16 cellular contexts compared by ENCODE assay signal in genomic region chr10:3415038-3415736, GRCh38.
A peak's percentile ranks its signal among the peaks of the same experiment; 100 is the strongest.
DNase-seq lines count a peak whose midpoint lies in the region; ATAC-seq and TF ChIP-seq lines count a peak whose summit lies in the region.
"Had no signal": no experiment of that assay in that cellular context is flagged by ENCODE, and none has a peak within 500 bp of the region (broad histone marks: within the 10 kb centered on the region; RNA-seq: fewer than 3 reads in every experiment).

No MANE protein-coding gene starts in this region.

- H3K4me1 ChIP-seq in osteoblast (ENCODE audit: insufficient read depth, low read length) (no peaks in the 10 kb centered on the region), sigmoid colon (no peaks in the 10 kb centered on the region)

- H4K20me1 ChIP-seq in osteoblast (ENCODE audit: insufficient read depth, low read length) = no peaks in the 10 kb centered on the region

- H3K27me3 ChIP-seq in osteoblast (ENCODE audit: insufficient read depth, low read length) (peaks cover 27% of the 10 kb centered on the region), sigmoid colon (no peaks in the 10 kb centered on the region)

- peaks cover 10% of the 10 kb centered on the region for H3K9me3 Mint-ChIP-seq in type B pancreatic cell
- peaks cover 3 to 4% of the 10 kb centered on the region in 2 donors for H3K9me3 Mint-ChIP-seq in natural killer cell

- H3K36me3 ChIP-seq in osteoblast (ENCODE audit: insufficient read depth, low read length) (no peaks in the 10 kb centered on the region), sigmoid colon (no peaks in the 10 kb centered on the region)

- H3K9me3 ChIP-seq in osteoblast (ENCODE audit: low read depth, low read length) (no peaks in the 10 kb centered on the region), sigmoid colon (peaks cover 0 to 2% (median 0%) of the 10 kb centered on the region in 4 donors)

- H3K27ac ChIP-seq in osteoblast (ENCODE audit: low read depth, low read length) = no peak overlapping the region
- H3K27ac ChIP-seq in sigmoid colon = no peak overlapping the region
- H3K27ac ChIP-seq: 22Rv1 had no signal

- 78 to 91% methylated on average over 21 of the region's 21 CpGs for WGBS in sigmoid colon, 2 donors

- H3K27ac Mint-ChIP-seq in type B pancreatic cell = peak overlapping the region; percentile 15
- no peak overlapping the region for H3K27ac Mint-ChIP-seq in natural killer cell
- H3K27ac Mint-ChIP-seq: CD8-positive, alpha-beta T cell; HFFc6 had no signal

- TF ChIP-seq EP300 in sigmoid colon (IDR thresholded peaks at IDR 0.05) = no peak

- ATAC-seq in left lobe of liver (no peak), HG03095 (IDR thresholded peaks at IDR 0.05; ENCODE audit: unreplicated experiment) (no peak), natural killer cell (no peak)
- ATAC-seq: CD8-positive, alpha-beta T cell had no signal

- H3K36me3 Mint-ChIP-seq in type B pancreatic cell = no peaks in the 10 kb centered on the region
- H3K36me3 Mint-ChIP-seq in natural killer cell = no peaks in the 10 kb centered on the region
- H3K36me3 Mint-ChIP-seq: CD14-positive monocyte; CD8-positive, alpha-beta T cell had no signal

- no peak for TF ChIP-seq POLR2A in sigmoid colon (IDR thresholded peaks at IDR 0.05)

- no peaks in the 10 kb centered on the region for H3K79me2 ChIP-seq in osteoblast (ENCODE audit: insufficient read depth, low read length)

- TF ChIP-seq CTCF in osteoblast (IDR thresholded peaks at IDR 0.05; ENCODE audit: extremely low read depth, low read depth, low read length) = no peak
- TF ChIP-seq CTCF in type B pancreatic cell (conservative IDR thresholded peaks at IDR 0.05) = no peak
- TF ChIP-seq CTCF in sigmoid colon (IDR thresholded peaks at IDR 0.05) = no peak
- no peak for TF ChIP-seq CTCF in natural killer cell (IDR thresholded peaks at IDR 0.05)

- H3K27me3 Mint-ChIP-seq in type B pancreatic cell (peaks cover 13% of the 10 kb centered on the region), natural killer cell (ENCODE audit: low read depth in 2 of 2) (peaks cover 0 to 7% of the 10 kb centered on the region in 2 donors)

- intact Hi-C loops in sigmoid colon (cut with DNase I) = no loop called here
- intact Hi-C loops in natural killer cell (cut with micrococcal nuclease) = no loop called here

- DNase-seq in NCI-H146 (lab: John Stamatoyannopoulos, UW) (peak; percentile 20), NCI-H146 treated with DMSO at 0.1 percent for 48 hours (lab: John Stamatoyannopoulos, UW; ENCODE audit: unreplicated experiment) (no peak), left lobe of liver (ENCODE audit: low spot score) (peak; percentile 35), osteoblast (ENCODE audit: insufficient read length, low spot score, missing footprints) (peak; percentile 25), type B pancreatic cell (ENCODE audit: extremely low spot score, unreplicated experiment) (peak; percentile 45), sigmoid colon (no peak), natural killer cell (no peak)
- DNase-seq: COR-L47, DND-41, GF-D8, HCEC 1CT, HFFc6 had no signal

- H3K4me3 ChIP-seq in osteoblast (ENCODE audit: insufficient read depth, low read length) = no peak overlapping the region
- H3K4me3 ChIP-seq in sigmoid colon = no peak overlapping the region

- H3K4me2 ChIP-seq in osteoblast (ENCODE audit: insufficient read depth, low read length) = no peak overlapping the region

- H3K4me1 Mint-ChIP-seq in type B pancreatic cell (ENCODE audit: unreplicated experiment) (peaks cover 9% of the 10 kb centered on the region), natural killer cell (peaks cover 10% of the 10 kb centered on the region in 2 donors)

- H2AFZ ChIP-seq in osteoblast (ENCODE audit: low read length) = no peak overlapping the region

- H3K4me3 Mint-ChIP-seq in type B pancreatic cell (no peak overlapping the region), natural killer cell (no peak overlapping the region)
- H3K4me3 Mint-ChIP-seq: CD14-positive monocyte; CD8-positive, alpha-beta T cell; HFFc6 had no signal

Comparison
In these comparisons a context has a peak if more than half of its experiments do, and no peak if none do; other contexts are left out.
1. DNase-seq: peak in NCI-H146 (single experiment), left lobe of liver (single experiment), osteoblast (single experiment) and type B pancreatic cell (single experiment); none in NCI-H146 treated with DMSO at 0.1 percent for 48 hours (single experiment), sigmoid colon (single experiment) and natural killer cell (single experiment).